ENCODE assay signal across 1 cellular context in the genomic region with DNA sequence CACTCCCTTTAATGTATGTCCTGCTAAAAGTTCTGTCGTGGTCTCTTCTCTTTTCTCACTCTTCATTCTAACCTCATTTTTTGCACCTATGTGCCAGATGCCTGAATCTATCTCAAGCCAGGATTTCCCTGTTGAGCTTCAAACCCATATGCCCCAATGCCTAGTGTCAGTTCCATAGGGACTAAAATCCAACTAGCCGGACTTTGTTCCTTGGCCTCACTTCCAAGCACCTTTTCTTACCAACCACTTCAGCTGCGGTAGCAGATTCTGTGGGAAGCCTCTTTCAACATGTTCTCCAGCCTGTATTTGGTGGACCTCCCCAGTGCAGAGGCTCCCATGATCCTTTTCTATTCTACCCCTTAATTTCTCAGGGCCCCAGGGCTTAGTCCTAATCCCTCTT.
TF ChIP-seq lines count a peak whose summit lies in the region.

No MANE protein-coding gene starts in this region.

TF ChIP-seq in liver, 16 proteins besides CTCF, POLR2A, EP300 and RAD21 (continued from another document):
- TF ChIP-seq, protein P1, sequence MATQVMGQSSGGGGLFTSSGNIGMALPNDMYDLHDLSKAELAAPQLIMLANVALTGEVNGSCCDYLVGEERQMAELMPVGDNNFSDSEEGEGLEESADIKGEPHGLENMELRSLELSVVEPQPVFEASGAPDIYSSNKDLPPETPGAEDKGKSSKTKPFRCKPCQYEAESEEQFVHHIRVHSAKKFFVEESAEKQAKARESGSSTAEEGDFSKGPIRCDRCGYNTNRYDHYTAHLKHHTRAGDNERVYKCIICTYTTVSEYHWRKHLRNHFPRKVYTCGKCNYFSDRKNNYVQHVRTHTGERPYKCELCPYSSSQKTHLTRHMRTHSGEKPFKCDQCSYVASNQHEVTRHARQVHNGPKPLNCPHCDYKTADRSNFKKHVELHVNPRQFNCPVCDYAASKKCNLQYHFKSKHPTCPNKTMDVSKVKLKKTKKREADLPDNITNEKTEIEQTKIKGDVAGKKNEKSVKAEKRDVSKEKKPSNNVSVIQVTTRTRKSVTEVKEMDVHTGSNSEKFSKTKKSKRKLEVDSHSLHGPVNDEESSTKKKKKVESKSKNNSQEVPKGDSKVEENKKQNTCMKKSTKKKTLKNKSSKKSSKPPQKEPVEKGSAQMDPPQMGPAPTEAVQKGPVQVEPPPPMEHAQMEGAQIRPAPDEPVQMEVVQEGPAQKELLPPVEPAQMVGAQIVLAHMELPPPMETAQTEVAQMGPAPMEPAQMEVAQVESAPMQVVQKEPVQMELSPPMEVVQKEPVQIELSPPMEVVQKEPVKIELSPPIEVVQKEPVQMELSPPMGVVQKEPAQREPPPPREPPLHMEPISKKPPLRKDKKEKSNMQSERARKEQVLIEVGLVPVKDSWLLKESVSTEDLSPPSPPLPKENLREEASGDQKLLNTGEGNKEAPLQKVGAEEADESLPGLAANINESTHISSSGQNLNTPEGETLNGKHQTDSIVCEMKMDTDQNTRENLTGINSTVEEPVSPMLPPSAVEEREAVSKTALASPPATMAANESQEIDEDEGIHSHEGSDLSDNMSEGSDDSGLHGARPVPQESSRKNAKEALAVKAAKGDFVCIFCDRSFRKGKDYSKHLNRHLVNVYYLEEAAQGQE (IDR thresholded peaks at IDR 0.05): no peak
- TF ChIP-seq YY1 (IDR thresholded peaks at IDR 0.05) (peak; percentile 10), HNF4A (conservative IDR thresholded peaks at IDR 0.05) (peak; percentile 65 to 77), SP1 (IDR thresholded peaks at IDR 0.05) (no peak), GABPA (IDR thresholded peaks at IDR 0.05 in 1 of 2, conservative IDR thresholded peaks at IDR 0.05 in 1 of 2) (no peak), EGR1 (IDR thresholded peaks at IDR 0.05; ENCODE audit: low read depth in 2 of 2) (no peak)
TF ChIP-seq in liver: peak in this region for 4.
